In the genomic region with DNA sequence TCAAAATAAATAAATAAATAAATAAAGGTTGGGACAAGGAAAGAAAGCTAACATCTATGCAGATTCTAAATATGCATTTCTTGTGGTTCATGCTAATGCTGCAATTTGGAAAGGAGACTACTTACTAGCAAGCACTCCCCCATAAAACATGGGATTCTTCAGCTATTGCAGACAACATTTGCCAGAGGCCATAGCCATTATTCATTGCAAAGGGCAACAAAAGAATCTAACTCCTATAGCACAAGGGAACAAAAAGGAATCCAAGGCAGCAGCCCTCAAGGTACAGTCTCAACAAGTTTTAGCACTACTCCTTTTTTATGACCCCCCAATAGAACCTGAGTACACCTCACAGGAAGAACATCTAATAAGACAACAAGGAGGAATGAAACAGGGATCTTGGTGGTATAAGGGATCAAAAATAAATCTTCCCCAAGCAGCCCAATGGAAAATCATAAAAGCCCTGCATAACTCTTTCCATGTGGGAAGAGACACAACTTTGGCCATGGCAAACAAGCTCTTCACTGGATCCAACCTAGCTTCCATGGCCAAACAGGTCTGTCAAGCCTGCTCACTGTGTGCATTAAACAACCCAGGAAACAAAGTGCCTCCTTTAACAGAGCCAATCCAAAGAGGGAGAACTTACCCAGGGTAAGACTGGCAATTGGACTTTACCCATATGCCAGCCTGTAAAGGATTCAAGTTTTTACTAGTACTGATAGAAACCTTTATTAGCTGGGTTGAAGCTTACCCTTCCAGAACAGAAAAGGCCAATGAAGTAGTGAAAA, we compare ENCODE assay signal across 17 cellular contexts. TPM values are rescaled to one million over a fixed set of nuclear protein-coding genes. Genes with fewer than 3 reads are reported as not detected.
DNase-seq lines count a peak whose midpoint lies in the region; ATAC-seq, FAIRE-seq and TF ChIP-seq lines count a peak whose summit lies in the region.
"Had no signal": no experiment of that assay in that cellular context is flagged by ENCODE, and none has a peak within 500 bp of the region (broad histone marks: within the 10 kb centered on the region; RNA-seq: fewer than 3 reads in every experiment).

No MANE protein-coding gene starts in this region.

- no peak for ATAC-seq in heart right ventricle
- ATAC-seq: HCT116 had no signal

- H3K4me3 Mint-ChIP-seq in mesothelial cell of epicardium: no peak overlapping the region
- H3K4me3 Mint-ChIP-seq: B cell; CD4-positive, alpha-beta memory T cell; IgD-negative memory B cell had no signal

- peak; percentile 44 to 88 for DNase-seq in HAP-1 (ENCODE audit: low spot score in 2 of 2)
- peak; percentile 32 for DNase-seq in colonic mucosa
- no peak for DNase-seq in mesothelial cell of epicardium (ENCODE audit: low spot score in 2 of 2, unreplicated experiment in 2 of 2)
- peak; percentile 16 for DNase-seq in small intestine
- DNase-seq in vagina (ENCODE audit: extremely low spot score in 2 of 2): no peak
- no peak for DNase-seq in OCI-M1 (lab: John Stamatoyannopoulos, UW)
- no peak for DNase-seq in heart right ventricle
- no peak for DNase-seq in DMS153 (lab: John Stamatoyannopoulos, UW)
- DNase-seq: ACHN; C1 segment of cervical spinal cord; CD4-positive, alpha-beta memory T cell; DMS79 treated with DMSO at 0.1 percent for 48 hours; GF-D8 had no signal

- peaks cover 13% of the 10 kb centered on the region for H3K4me1 ChIP-seq in HAP-1
- no peaks in the 10 kb centered on the region for H3K4me1 ChIP-seq in colonic mucosa
- no peaks in the 10 kb centered on the region for H3K4me1 ChIP-seq in small intestine (ENCODE audit: control insufficient read depth in 2 of 2, insufficient read depth in 1 of 2, low read depth in 1 of 2, low read length in 1 of 2)
- no peaks in the 10 kb centered on the region for H3K4me1 ChIP-seq in vagina
- H3K4me1 ChIP-seq in heart right ventricle: peaks cover 0 to 14% (median 0%) of the 10 kb centered on the region in 9 donors

- H3K9me3 ChIP-seq in HAP-1: no peaks in the 10 kb centered on the region
- no peaks in the 10 kb centered on the region for H3K9me3 ChIP-seq in colonic mucosa
- no peaks in the 10 kb centered on the region for H3K9me3 ChIP-seq in small intestine (ENCODE audit: control insufficient read depth, low read depth)
- H3K9me3 ChIP-seq in vagina: no peaks in the 10 kb centered on the region
- no peaks in the 10 kb centered on the region for H3K9me3 ChIP-seq in heart right ventricle

- H3K36me3 ChIP-seq in HAP-1 (replicated peaks): no peaks in the 10 kb centered on the region
- no peaks in the 10 kb centered on the region for H3K36me3 ChIP-seq in colonic mucosa
- no peaks in the 10 kb centered on the region for H3K36me3 ChIP-seq in small intestine (ENCODE audit: control insufficient read depth in 2 of 2, insufficient read depth in 2 of 2, low read length in 2 of 2)
- H3K36me3 ChIP-seq in vagina: no peaks in the 10 kb centered on the region
- no peaks in the 10 kb centered on the region for H3K36me3 ChIP-seq in heart right ventricle

- H3K4me3 ChIP-seq in HAP-1: no peak overlapping the region
- H3K4me3 ChIP-seq in colonic mucosa: no peak overlapping the region
- no peak overlapping the region for H3K4me3 ChIP-seq in small intestine (ENCODE audit: low read depth in 1 of 2, low read length in 2 of 2)
- H3K4me3 ChIP-seq in vagina: no peak overlapping the region
- no peak overlapping the region for H3K4me3 ChIP-seq in heart right ventricle

- no peak overlapping the region for H3K9ac ChIP-seq in colonic mucosa (ENCODE audit: low read depth in 2 of 2, low read length in 2 of 2)

- no peaks in the 10 kb centered on the region for H3K27me3 Mint-ChIP-seq in mesothelial cell of epicardium (ENCODE audit: low read depth)
- H3K27me3 Mint-ChIP-seq: B cell; CD4-positive, alpha-beta memory T cell; IgD-negative memory B cell had no signal

- H3K27me3 ChIP-seq in HAP-1 (ENCODE audit: low read depth) (no peaks in the 10 kb centered on the region), colonic mucosa (no peaks in the 10 kb centered on the region), small intestine (ENCODE audit: control insufficient read depth in 2 of 2, insufficient read depth in 2 of 2, low read length in 2 of 2) (no peaks in the 10 kb centered on the region), vagina (no peaks in the 10 kb centered on the region), heart right ventricle (no peaks in the 10 kb centered on the region)

- FAIRE-seq in small intestine (lab: Jason Lieb, UNC): no peak
- FAIRE-seq: GM19239 had no signal

- in situ Hi-C loops in HAP-1 (cut with MboI; ENCODE audit: low sequenced_read_pairs): no loop called here

- H3K9me3 Mint-ChIP-seq in mesothelial cell of epicardium: peaks cover 3% of the 10 kb centered on the region
- H3K9me3 Mint-ChIP-seq: CD4-positive, alpha-beta memory T cell had no signal

- TF ChIP-seq POLR2A in vagina (IDR thresholded peaks at IDR 0.05): no peak

- TF ChIP-seq CTCF in colonic mucosa (IDR thresholded peaks at IDR 0.05) (no peak), mesothelial cell of epicardium (IDR thresholded peaks at IDR 0.05; ENCODE audit: unreplicated experiment) (no peak), vagina (IDR thresholded peaks at IDR 0.05) (no peak), heart right ventricle (IDR thresholded peaks at IDR 0.05) (no peak)

- intact Hi-C loops in colonic mucosa (cut with DNase I) (no loop called here), vagina (cut with DNase I) (no loop called here), heart right ventricle (cut with DNase I) (loop anchor here in 1 of 10 donors (10.0 kb wide), 1 partner anchor 54 kb away; no protein-coding TSS in a partner anchor)

- H3K4me1 Mint-ChIP-seq in mesothelial cell of epicardium: peaks cover 7% of the 10 kb centered on the region
- H3K4me1 Mint-ChIP-seq: B cell had no signal

- peak overlapping the region; percentile 77 for H3K27ac Mint-ChIP-seq in mesothelial cell of epicardium
- H3K27ac Mint-ChIP-seq: B cell; CD4-positive, alpha-beta memory T cell had no signal

- H3K27ac ChIP-seq in colonic mucosa (no peak overlapping the region), small intestine (ENCODE audit: low read depth in 1 of 2, low read length in 1 of 2) (no peak overlapping the region), vagina (no peak overlapping the region), heart right ventricle (no peak overlapping the region)

- H3K36me3 Mint-ChIP-seq in mesothelial cell of epicardium: peaks cover 2% of the 10 kb centered on the region
- H3K36me3 Mint-ChIP-seq: IgD-negative memory B cell had no signal

RNA-seq across cellular contexts. Expression of a gene that starts 7.8 kb away (rescaled TPM):
- 1 to 10 TPM in 1 of 2 donors, under 1 TPM in 1; 0.79 to 1.4 TPM for total RNA-seq in colonic mucosa
- 6.3 to 7.0 TPM (median 6.6 TPM) in 3 replicates for total RNA-seq in mesothelial cell of epicardium
- 1 to 10 TPM; 2.0 to 4.3 (median 2.9) TPM for polyA plus RNA-seq in small intestine
- total RNA-seq in vagina: 5.4 TPM
- total RNA-seq in heart right ventricle: 1 to 10 TPM; 1.6 to 4.7 (median 2.9) TPM
- polyA plus RNA-seq in heart right ventricle: 1 to 10 TPM in 1 of 2 donors, under 1 TPM in 1; 0.84 to 2.3 TPM

Comparison
In these comparisons a context has a peak if more than half of its experiments do, and no peak if none do; other contexts are left out.
1. DNase-seq: peak in HAP-1 (2 of 2), colonic mucosa (single experiment) and small intestine (single experiment); none in mesothelial cell of epicardium (0 of 2), vagina (0 of 2), OCI-M1 (single experiment), heart right ventricle (0 of 2) and DMS153 (single experiment).